Comparison of ENCODE assay signal across 16 cellular contexts in genomic region chrX:19674041-19674769, GRCh38.
DNase-seq lines count a peak whose midpoint lies in the region; ATAC-seq and TF ChIP-seq lines count a peak whose summit lies in the region.
"Had no signal": no experiment of that assay in that cellular context is flagged by ENCODE, and none has a peak within 500 bp of the region (broad histone marks: within the 10 kb centered on the region; RNA-seq: fewer than 3 reads in every experiment).

No MANE protein-coding gene starts in this region.

- DNase-seq in activated naive CD4-positive, alpha-beta T cell treated with anti-CD3 and anti-CD28 coated beads, Interleukin-2, amount 50 U/mL, for 16 hours: no peak
- DNase-seq in PC-3 (peak; percentile 72), brain microvascular endothelial cell (no peak), smooth muscle cell (lab: John Stamatoyannopoulos, UW; ENCODE audit: unreplicated experiment) (no peak), epidermal melanocyte (ENCODE audit: insufficient read length, low spot score) (no peak)
- DNase-seq: activated B cell treated with CpG ODN at 0.5 μM for 24 hours; activated T-cell treated with anti-CD3 and anti-CD28 coated beads, Interleukin-2, amount 50 U/mL, for 4 hours; DMS153; effector memory CD4-positive, alpha-beta T cell; NCI-H187; stimulated activated naive CD4-positive, alpha-beta T cell had no signal

- H3K27me3 ChIP-seq in PC-3 (ENCODE audit: low read length) (no peaks in the 10 kb centered on the region), brain microvascular endothelial cell (replicated peaks) (no peaks in the 10 kb centered on the region), smooth muscle cell (ENCODE audit: low read depth) (no peaks in the 10 kb centered on the region)
- H3K27me3 ChIP-seq: MG63 had no signal

- BruUV-seq in PC-3 (replicated peaks; lab: Mats Ljungman, UMichigan): no TSS peak

- H3K9ac ChIP-seq in PC-3 (ENCODE audit: low read length) (peak overlapping the region; percentile 45; the same call in 1 of the 2 replicates), smooth muscle cell (ENCODE audit: low read depth) (no peak overlapping the region)

- H3K79me2 ChIP-seq in PC-3 (ENCODE audit: low read length) (peaks cover 13% of the 10 kb centered on the region), smooth muscle cell (ENCODE audit: low read depth) (peaks cover 4% of the 10 kb centered on the region)

- H3K4me2 ChIP-seq in PC-3 (ENCODE audit: low read length) (peak overlapping the region; percentile 60), smooth muscle cell (peak overlapping the region; percentile 18)
- H3K4me2 ChIP-seq: GM23338 had no signal

- H3K4me3 ChIP-seq in PC-3 (ENCODE audit: low read length): no peak overlapping the region
- no peak overlapping the region for H3K4me3 ChIP-seq in brain microvascular endothelial cell (ENCODE audit: low read depth, low read length)
- H3K4me3 ChIP-seq in smooth muscle cell: no peak overlapping the region
- H3K4me3 ChIP-seq: GM23338, MG63 had no signal

- TF ChIP-seq CTCF in PC-3 (conservative IDR thresholded peaks at IDR 0.05; ENCODE audit: low read depth, low read length) (no peak), brain microvascular endothelial cell (IDR thresholded peaks at IDR 0.05; ENCODE audit: low read depth, low read length, missing control alignments) (no peak), smooth muscle cell (IDR thresholded peaks at IDR 0.05; ENCODE audit: borderline replicate concordance, insufficient read depth, poor library complexity, severe bottlenecking) (no peak)

- peaks cover 8% of the 10 kb centered on the region for H3F3A ChIP-seq in PC-3 (ENCODE audit: low read length, unreplicated experiment)
- no peaks in the 10 kb centered on the region for H3F3A ChIP-seq in smooth muscle cell (ENCODE audit: low read depth)

- peak overlapping the region; percentile 23 for H3K4me3 Mint-ChIP-seq in activated naive CD4-positive, alpha-beta T cell treated with anti-CD3 and anti-CD28 coated beads, Interleukin-2, amount 50 U/mL, for 24 hours
- H3K4me3 Mint-ChIP-seq: activated B cell treated with CpG ODN at 0.5 μM for 24 hours; activated T-cell treated with anti-CD3 and anti-CD28 coated beads, Interleukin-2, amount 50 U/mL, for 4 hours; GM23338 had no signal

- peak overlapping the region; percentile 94 for H3K27ac ChIP-seq in PC-3 (ENCODE audit: low read length)
- peak overlapping the region; percentile 67 for H3K27ac ChIP-seq in brain microvascular endothelial cell
- peak overlapping the region; percentile 35 for H3K27ac ChIP-seq in smooth muscle cell (ENCODE audit: low read depth)

- whole genome bisulfite sequencing in smooth muscle cell (ENCODE audit: low lambda C conversion rate): 71% methylated on average over 3 of the region's 3 CpGs

- H3K4me1 Mint-ChIP-seq in activated naive CD4-positive, alpha-beta T cell treated with anti-CD3 and anti-CD28 coated beads, Interleukin-2, amount 50 U/mL, for 24 hours: peaks cover 71% of the 10 kb centered on the region

- ATAC-seq in PC-3 (peak; percentile 31), GM19035 (IDR thresholded peaks at IDR 0.05; ENCODE audit: unreplicated experiment) (no peak), HG02938 (IDR thresholded peaks at IDR 0.05; ENCODE audit: unreplicated experiment) (no peak)
- ATAC-seq: GM23338 had no signal

- in situ Hi-C loops in brain microvascular endothelial cell (cut with HindIII; ENCODE audit: low pct_ligation_motif_present, low sequenced_read_pairs): no loop called here

- H3K36me3 ChIP-seq in PC-3 (ENCODE audit: low read depth, low read length): no peaks in the 10 kb centered on the region
- no peaks in the 10 kb centered on the region for H3K36me3 ChIP-seq in brain microvascular endothelial cell (replicated peaks)
- H3K36me3 ChIP-seq in smooth muscle cell (ENCODE audit: low read depth): no peaks in the 10 kb centered on the region
- H3K36me3 ChIP-seq: MG63 had no signal

- H4K20me1 ChIP-seq in PC-3 (ENCODE audit: low read length) (no peaks in the 10 kb centered on the region), smooth muscle cell (ENCODE audit: low read depth) (no peaks in the 10 kb centered on the region)

- intact Hi-C loops in PC-3 (cut with micrococcal nuclease): loop anchor here (1.0 to 10.0 kb wide), 4 partner anchors 38 to 82 kb away; no protein-coding TSS in a partner anchor

- H2AFZ ChIP-seq in PC-3 (ENCODE audit: low read length): no peak overlapping the region
- no peak overlapping the region for H2AFZ ChIP-seq in smooth muscle cell (ENCODE audit: low read depth)
- H2AFZ ChIP-seq: GM23338 had no signal

- POLR2A ChIA-PET in PC-3 (lab: Charles Lee; ENCODE audit: unreplicated experiment): interaction anchor here (0.5 to 0.7 kb wide), 2 partner anchors 28 to 36 kb away, joined by 3 to 5 read pairs; no protein-coding TSS in a partner anchor

- peaks cover 12% of the 10 kb centered on the region for H3K36me3 Mint-ChIP-seq in activated naive CD4-positive, alpha-beta T cell treated with anti-CD3 and anti-CD28 coated beads, Interleukin-2, amount 50 U/mL, for 24 hours

- H3K9me3 ChIP-seq in PC-3 (ENCODE audit: low read length) (no peaks in the 10 kb centered on the region), smooth muscle cell (replicated peaks; ENCODE audit: low read depth) (no peaks in the 10 kb centered on the region)
- H3K9me3 ChIP-seq: MG63 had no signal

- CTCF ChIA-PET in PC-3 (lab: Charles Lee): no interaction called here

- H3K27me3 Mint-ChIP-seq in activated naive CD4-positive, alpha-beta T cell treated with anti-CD3 and anti-CD28 coated beads, Interleukin-2, amount 50 U/mL, for 24 hours: no peaks in the 10 kb centered on the region
- H3K27me3 Mint-ChIP-seq: activated B cell treated with CpG ODN at 0.5 μM for 24 hours had no signal

- H3K27ac Mint-ChIP-seq in activated naive CD4-positive, alpha-beta T cell treated with anti-CD3 and anti-CD28 coated beads, Interleukin-2, amount 50 U/mL, for 24 hours: peak overlapping the region; percentile 0
- H3K27ac Mint-ChIP-seq: activated B cell treated with CpG ODN at 0.5 μM for 24 hours, GM23338 had no signal

- H3K9me2 ChIP-seq in PC-3 (replicated peaks; ENCODE audit: low read length): no peaks in the 10 kb centered on the region

- no peaks in the 10 kb centered on the region for H3K9me3 Mint-ChIP-seq in activated naive CD4-positive, alpha-beta T cell treated with anti-CD3 and anti-CD28 coated beads, Interleukin-2, amount 50 U/mL, for 24 hours
- H3K9me3 Mint-ChIP-seq: activated B cell treated with CpG ODN at 0.5 μM for 24 hours; activated T-cell treated with anti-CD3 and anti-CD28 coated beads, Interleukin-2, amount 50 U/mL, for 4 hours; GM23338 had no signal

- peaks cover 73% of the 10 kb centered on the region for H3K4me1 ChIP-seq in PC-3 (ENCODE audit: insufficient read depth, low read length)
- H3K4me1 ChIP-seq in smooth muscle cell (ENCODE audit: low read depth): peaks cover 4% of the 10 kb centered on the region

Comparison
In these comparisons a context has a peak if more than half of its experiments do, and no peak if none do; other contexts are left out.
1. H3K27ac ChIP-seq: peak in every context shown above with its lines; median percentile 94 in PC-3; 67 in brain microvascular endothelial cell; 35 in smooth muscle cell.